ENCODE assay signal across 8 cellular contexts in genomic region chr19:12784394-12784870, GRCh38. TPM values are rescaled to one million over a fixed set of nuclear protein-coding genes. Genes with fewer than 3 reads are reported as not detected.
DNase-seq lines count a peak whose midpoint lies in the region; ATAC-seq and TF ChIP-seq lines count a peak whose summit lies in the region.

No MANE protein-coding gene starts in this region.

- H3K27ac ChIP-seq in layer of hippocampus (ENCODE audit: low read depth, low read length): peak overlapping the region; percentile 98
- H3K27ac ChIP-seq in thyroid gland: peak overlapping the region; percentile 96 to 99 (median 96)

- POLR2A ChIA-PET in activated naive CD8-positive, alpha-beta T cell treated with anti-CD3 and anti-CD28 coated beads, Interleukin-2, amount 10 ng/mL, durations not matched to agents 7 days and 5 days (lab: Charles Lee): no interaction called here
- POLR2A ChIA-PET in activated CD4-positive, alpha-beta memory T cell treated with anti-CD3 and anti-CD28 coated beads, Interleukin-2, amount 10 ng/mL, durations not matched to agents 7 days and 5 days (lab: Charles Lee): interaction anchor here (16.7 kb wide), 1 partner anchor 13 kb away, joined by 574 read pairs; the partner anchor contains the start of genes JUNB, PRDX2 and THSD8

- ATAC-seq in activated naive CD8-positive, alpha-beta T cell treated with anti-CD3 and anti-CD28 coated beads, Interleukin-2, amount 10 ng/mL, durations not matched to agents 7 days and 5 days (ENCODE audit: low read depth): peak; percentile 11
- ATAC-seq in activated naive CD8-positive, alpha-beta T cell treated with anti-CD3 and anti-CD28 coated beads, Interleukin-2, amount 50 U/mL, for 24 hours: no peak

- no peaks in the 10 kb centered on the region for H3K27me3 ChIP-seq in layer of hippocampus (ENCODE audit: control insufficient read depth, insufficient read depth, low read length)
- no peaks in the 10 kb centered on the region for H3K27me3 ChIP-seq in thyroid gland

- no peak overlapping the region for H3K4me3 Mint-ChIP-seq in activated naive CD8-positive, alpha-beta T cell treated with anti-CD3 and anti-CD28 coated beads, Interleukin-2, amount 10 ng/mL, durations not matched to agents 7 days and 5 days
- H3K4me3 Mint-ChIP-seq in activated naive CD8-positive, alpha-beta T cell treated with anti-CD3 and anti-CD28 coated beads, Interleukin-2, amount 50 U/mL, for 24 hours: no peak overlapping the region
- no peak overlapping the region for H3K4me3 Mint-ChIP-seq in activated CD4-positive, alpha-beta memory T cell treated with anti-CD3 and anti-CD28 coated beads, Interleukin-2, amount 10 ng/mL, durations not matched to agents 7 days and 5 days

- H3K9me3 ChIP-seq in thyroid gland: no peaks in the 10 kb centered on the region

- H3K4me1 ChIP-seq in thyroid gland: peaks cover 60 to 79% of the 10 kb centered on the region in 2 donors

- no peak overlapping the region for H3K27ac Mint-ChIP-seq in activated naive CD8-positive, alpha-beta T cell treated with anti-CD3 and anti-CD28 coated beads, Interleukin-2, amount 10 ng/mL, durations not matched to agents 7 days and 5 days
- no peak overlapping the region for H3K27ac Mint-ChIP-seq in activated naive CD8-positive, alpha-beta T cell treated with anti-CD3 and anti-CD28 coated beads, Interleukin-2, amount 50 U/mL, for 24 hours
- H3K27ac Mint-ChIP-seq in activated CD4-positive, alpha-beta memory T cell treated with anti-CD3 and anti-CD28 coated beads, Interleukin-2, amount 10 ng/mL, durations not matched to agents 7 days and 5 days: no peak overlapping the region

- TF ChIP-seq CTCF in thyroid gland (IDR thresholded peaks at IDR 0.05): no peak

- intact Hi-C loops in thyroid gland (cut with DNase I): no loop called here

- DNase-seq in activated naive CD8-positive, alpha-beta T cell treated with anti-CD3 and anti-CD28 coated beads, Interleukin-2, amount 10 ng/mL, durations not matched to agents 7 days and 5 days: no peak
- DNase-seq in activated naive CD8-positive, alpha-beta T cell treated with anti-CD3 and anti-CD28 coated beads, Interleukin-2, amount 50 U/mL, for 24 hours: no peak
- DNase-seq in activated CD4-positive, alpha-beta memory T cell treated with anti-CD3 and anti-CD28 coated beads, Interleukin-2, amount 10 ng/mL, durations not matched to agents 7 days and 5 days: peak; percentile 37
- DNase-seq in thyroid gland (no peak), NCI-H1694 (lab: John Stamatoyannopoulos, UW) (no peak), cortex of kidney (lab: John Stamatoyannopoulos, UW) (no peak), DMS114 treated with DMSO at 0.1 percent for 48 hours (lab: John Stamatoyannopoulos, UW; ENCODE audit: unreplicated experiment) (no peak)

- H3K27me3 Mint-ChIP-seq in activated naive CD8-positive, alpha-beta T cell treated with anti-CD3 and anti-CD28 coated beads, Interleukin-2, amount 10 ng/mL, durations not matched to agents 7 days and 5 days: no peaks in the 10 kb centered on the region
- no peaks in the 10 kb centered on the region for H3K27me3 Mint-ChIP-seq in activated naive CD8-positive, alpha-beta T cell treated with anti-CD3 and anti-CD28 coated beads, Interleukin-2, amount 50 U/mL, for 24 hours
- H3K27me3 Mint-ChIP-seq in activated CD4-positive, alpha-beta memory T cell treated with anti-CD3 and anti-CD28 coated beads, Interleukin-2, amount 10 ng/mL, durations not matched to agents 7 days and 5 days: no peaks in the 10 kb centered on the region

- no peaks in the 10 kb centered on the region for H3K9me3 Mint-ChIP-seq in activated naive CD8-positive, alpha-beta T cell treated with anti-CD3 and anti-CD28 coated beads, Interleukin-2, amount 10 ng/mL, durations not matched to agents 7 days and 5 days
- no peaks in the 10 kb centered on the region for H3K9me3 Mint-ChIP-seq in activated naive CD8-positive, alpha-beta T cell treated with anti-CD3 and anti-CD28 coated beads, Interleukin-2, amount 50 U/mL, for 24 hours
- H3K9me3 Mint-ChIP-seq in activated CD4-positive, alpha-beta memory T cell treated with anti-CD3 and anti-CD28 coated beads, Interleukin-2, amount 10 ng/mL, durations not matched to agents 7 days and 5 days: no peaks in the 10 kb centered on the region

- H3K36me3 Mint-ChIP-seq in activated naive CD8-positive, alpha-beta T cell treated with anti-CD3 and anti-CD28 coated beads, Interleukin-2, amount 10 ng/mL, durations not matched to agents 7 days and 5 days: no peaks in the 10 kb centered on the region
- H3K36me3 Mint-ChIP-seq in activated naive CD8-positive, alpha-beta T cell treated with anti-CD3 and anti-CD28 coated beads, Interleukin-2, amount 50 U/mL, for 24 hours (ENCODE audit: low read depth): no peaks in the 10 kb centered on the region
- peaks cover 4% of the 10 kb centered on the region for H3K36me3 Mint-ChIP-seq in activated CD4-positive, alpha-beta memory T cell treated with anti-CD3 and anti-CD28 coated beads, Interleukin-2, amount 10 ng/mL, durations not matched to agents 7 days and 5 days (ENCODE audit: low read depth)

- no peak for TF ChIP-seq POLR2A in thyroid gland (IDR thresholded peaks at IDR 0.05)

- no peak overlapping the region for H3K4me3 ChIP-seq in thyroid gland (replicated peaks in 1 of 3)

- CTCF ChIA-PET in activated CD4-positive, alpha-beta memory T cell treated with anti-CD3 and anti-CD28 coated beads, Interleukin-2, amount 10 ng/mL, durations not matched to agents 7 days and 5 days (lab: Charles Lee): no interaction called here

- H3K36me3 ChIP-seq in thyroid gland: no peaks in the 10 kb centered on the region

- peaks cover 24% of the 10 kb centered on the region for H3K4me1 Mint-ChIP-seq in activated naive CD8-positive, alpha-beta T cell treated with anti-CD3 and anti-CD28 coated beads, Interleukin-2, amount 10 ng/mL, durations not matched to agents 7 days and 5 days
- peaks cover 51% of the 10 kb centered on the region for H3K4me1 Mint-ChIP-seq in activated naive CD8-positive, alpha-beta T cell treated with anti-CD3 and anti-CD28 coated beads, Interleukin-2, amount 50 U/mL, for 24 hours
- peaks cover 47% of the 10 kb centered on the region for H3K4me1 Mint-ChIP-seq in activated CD4-positive, alpha-beta memory T cell treated with anti-CD3 and anti-CD28 coated beads, Interleukin-2, amount 10 ng/mL, durations not matched to agents 7 days and 5 days

- WGBS in thyroid gland, 2 donors: 67 to 73% methylated on average over 10 of the region's 10 CpGs

RNA-seq across cellular contexts. Expression of gene JUNB, which starts 6.9 kb away (rescaled TPM):
- 10 to 100 TPM; 82.7 to 84.6 TPM for total RNA-seq in activated naive CD8-positive, alpha-beta T cell treated with anti-CD3 and anti-CD28 coated beads, Interleukin-2, amount 10 ng/mL, durations not matched to agents 7 days and 5 days
- total RNA-seq in activated CD4-positive, alpha-beta memory T cell treated with anti-CD3 and anti-CD28 coated beads, Interleukin-2, amount 10 ng/mL, durations not matched to agents 7 days and 5 days: 100 to 1,000 TPM; 197 TPM
- total RNA-seq in thyroid gland: 100 to 1,000 TPM; 111 to 393 (median 220) TPM

RNA-seq across cellular contexts. Expression of gene HOOK2, which starts 9.1 kb away (rescaled TPM):
- 10 to 100 TPM; 20.0 to 20.3 TPM for total RNA-seq in activated naive CD8-positive, alpha-beta T cell treated with anti-CD3 and anti-CD28 coated beads, Interleukin-2, amount 10 ng/mL, durations not matched to agents 7 days and 5 days
- 10 to 100 TPM; 17.0 to 17.8 TPM for total RNA-seq in activated CD4-positive, alpha-beta memory T cell treated with anti-CD3 and anti-CD28 coated beads, Interleukin-2, amount 10 ng/mL, durations not matched to agents 7 days and 5 days
- 100 to 1,000 TPM; 128 to 145 (median 136) TPM for total RNA-seq in thyroid gland

RNA-seq across cellular contexts. Expression of gene PRDX2, which starts 17.2 kb away (rescaled TPM):
- 100 to 1,000 TPM; 170 to 181 TPM for total RNA-seq in activated naive CD8-positive, alpha-beta T cell treated with anti-CD3 and anti-CD28 coated beads, Interleukin-2, amount 10 ng/mL, durations not matched to agents 7 days and 5 days
- 100 to 1,000 TPM; 234 to 240 TPM for total RNA-seq in activated CD4-positive, alpha-beta memory T cell treated with anti-CD3 and anti-CD28 coated beads, Interleukin-2, amount 10 ng/mL, durations not matched to agents 7 days and 5 days
- 100 to 1,000 TPM; 166 to 496 (median 328) TPM for total RNA-seq in thyroid gland

RNA-seq across cellular contexts. Expression of gene THSD8, which starts 17.4 kb away (rescaled TPM):
- 10 to 100 TPM in 1 of 2 experiments, 1 to 10 TPM in 1; 5.8 to 10.8 TPM for total RNA-seq in activated naive CD8-positive, alpha-beta T cell treated with anti-CD3 and anti-CD28 coated beads, Interleukin-2, amount 10 ng/mL, durations not matched to agents 7 days and 5 days
- total RNA-seq in activated CD4-positive, alpha-beta memory T cell treated with anti-CD3 and anti-CD28 coated beads, Interleukin-2, amount 10 ng/mL, durations not matched to agents 7 days and 5 days: 10 to 100 TPM; 19.2 to 25.5 TPM
- under 1 TPM in 1 of 4 donors, not detected in 3; 0.67 TPM for total RNA-seq in thyroid gland

RNA-seq across cellular contexts. Expression of gene RNASEH2A, which starts 22.0 kb away (rescaled TPM):
- total RNA-seq in activated naive CD8-positive, alpha-beta T cell treated with anti-CD3 and anti-CD28 coated beads, Interleukin-2, amount 10 ng/mL, durations not matched to agents 7 days and 5 days: 10 to 100 TPM; 46.2 to 47.8 TPM
- 10 to 100 TPM; 34.8 to 38.4 TPM for total RNA-seq in activated CD4-positive, alpha-beta memory T cell treated with anti-CD3 and anti-CD28 coated beads, Interleukin-2, amount 10 ng/mL, durations not matched to agents 7 days and 5 days
- total RNA-seq in thyroid gland: 10 to 100 TPM in 1 of 4 donors, 1 to 10 TPM in 3; 1.5 to 11.8 (median 5.4) TPM

Comparison
In these comparisons a context has a peak if more than half of its experiments do, and no peak if none do; other contexts are left out.
1. RNA of gene HOOK2, which starts 9.1 kb away (total RNA-seq): 128 to 145 TPM in thyroid gland; 20.0 to 20.3 TPM in activated naive CD8-positive, alpha-beta T cell treated with anti-CD3 and anti-CD28 coated beads, Interleukin-2, amount 10 ng/mL, durations not matched to agents 7 days and 5 days and 17.0 to 17.8 TPM in activated CD4-positive, alpha-beta memory T cell treated with anti-CD3 and anti-CD28 coated beads, Interleukin-2, amount 10 ng/mL, durations not matched to agents 7 days and 5 days; every median in the first group is over 4 times any median in the second.